ENCODE assay signal across 10 cellular contexts in genomic region chr22:37803195-37803635, GRCh38. TPM values are rescaled to one million over a fixed set of nuclear protein-coding genes. Genes with fewer than 3 reads are reported as not detected.
A peak's percentile ranks its signal among the peaks of the same experiment; 100 is the strongest.
DNase-seq lines count a peak whose midpoint lies in the region; ATAC-seq and TF ChIP-seq lines count a peak whose summit lies in the region.
"Had no signal": no experiment of that assay in that cellular context is flagged by ENCODE, and none has a peak within 500 bp of the region (broad histone marks: within the 10 kb centered on the region; RNA-seq: fewer than 3 reads in every experiment).

No MANE protein-coding gene starts in this region.

- no peak overlapping the region for H3K27ac Mint-ChIP-seq in activated T-helper 17 cell treated with anti-CD3 and anti-CD28 coated beads, Interleukin-2, amount 50 U/mL, for 72 hours
- peak overlapping the region; percentile 86 for H3K27ac Mint-ChIP-seq in type B pancreatic cell

- H3K27ac ChIP-seq in cardiac muscle cell (no peak overlapping the region), heart right ventricle (no peak overlapping the region)

- H3K4me3 Mint-ChIP-seq in activated T-helper 17 cell treated with anti-CD3 and anti-CD28 coated beads, Interleukin-2, amount 50 U/mL, for 72 hours = peak overlapping the region; percentile 78
- peak overlapping the region; percentile 89 for H3K4me3 Mint-ChIP-seq in type B pancreatic cell

- peaks cover 13% of the 10 kb centered on the region for H3K4me1 Mint-ChIP-seq in activated T-helper 17 cell treated with anti-CD3 and anti-CD28 coated beads, Interleukin-2, amount 50 U/mL, for 72 hours
- peaks cover 30% of the 10 kb centered on the region for H3K4me1 Mint-ChIP-seq in type B pancreatic cell (ENCODE audit: unreplicated experiment)

- no peak for ATAC-seq in heart right ventricle
- ATAC-seq in activated T-helper 17 cell treated with anti-CD3 and anti-CD28 coated beads, Interleukin-2, amount 50 U/mL, for 72 hours (replicated peaks) = no peak

- H3K36me3 ChIP-seq in cardiac muscle cell (no peaks in the 10 kb centered on the region), heart right ventricle (no peaks in the 10 kb centered on the region), kidney epithelial cell (ENCODE audit: control insufficient read depth, insufficient read depth, low read length) (no peaks in the 10 kb centered on the region)

- peaks cover 11% of the 10 kb centered on the region for H3K27me3 Mint-ChIP-seq in activated T-helper 17 cell treated with anti-CD3 and anti-CD28 coated beads, Interleukin-2, amount 50 U/mL, for 72 hours
- peaks cover 3% of the 10 kb centered on the region for H3K27me3 Mint-ChIP-seq in type B pancreatic cell

- H3K4me1 ChIP-seq in cardiac muscle cell (ENCODE audit: low read depth) (peaks cover 12% of the 10 kb centered on the region), heart right ventricle (peaks cover 8 to 58% (median 35%) of the 10 kb centered on the region in 9 donors)

- H3K4me3 ChIP-seq in cardiac muscle cell = peak overlapping the region; percentile 63
- H3K4me3 ChIP-seq in heart right ventricle = peak overlapping the region in 5 of 10 donors; percentile 63 to 77 (median 70)
- peak overlapping the region; percentile 52 for H3K4me3 ChIP-seq in kidney epithelial cell (ENCODE audit: low read depth, low read length)

- intact Hi-C loops in heart right ventricle (cut with DNase I) = loop anchor here in 3 of 10 donors (5.0 to 10.0 kb wide), 2 partner anchors 48 to 56 kb away; no protein-coding TSS in a partner anchor

- in situ Hi-C loops in ACHN (cut with HindIII; ENCODE audit: low pct_ligation_motif_present, low pct_unique_long_range_greater_than_20kb, low sequenced_read_pairs) = no loop called here

- no peaks in the 10 kb centered on the region for H3K9me3 Mint-ChIP-seq in activated T-helper 17 cell treated with anti-CD3 and anti-CD28 coated beads, Interleukin-2, amount 50 U/mL, for 72 hours
- H3K9me3 Mint-ChIP-seq in type B pancreatic cell = no peaks in the 10 kb centered on the region

- WGBS in heart right ventricle, 2 donors = 39 to 46% methylated on average over 16 of the region's 16 CpGs

- H3K27me3 ChIP-seq in cardiac muscle cell (no peaks in the 10 kb centered on the region), heart right ventricle (peaks cover 0 to 32% (median 0%) of the 10 kb centered on the region in 7 donors), kidney epithelial cell (ENCODE audit: control insufficient read depth, insufficient read depth, low read length) (peaks cover 5% of the 10 kb centered on the region)

- H3K36me3 Mint-ChIP-seq in activated T-helper 17 cell treated with anti-CD3 and anti-CD28 coated beads, Interleukin-2, amount 50 U/mL, for 72 hours (ENCODE audit: low read depth) = no peaks in the 10 kb centered on the region
- H3K36me3 Mint-ChIP-seq in type B pancreatic cell = no peaks in the 10 kb centered on the region

- TF ChIP-seq CTCF in cardiac muscle cell (IDR thresholded peaks at IDR 0.05; ENCODE audit: low read depth, low read length) (no peak), heart right ventricle (IDR thresholded peaks at IDR 0.05) (no peak), kidney epithelial cell (IDR thresholded peaks at IDR 0.05; ENCODE audit: insufficient read depth, low read length, poor library complexity, severe bottlenecking) (no peak), type B pancreatic cell (conservative IDR thresholded peaks at IDR 0.05) (no peak)

- no peaks in the 10 kb centered on the region for H3K9me3 ChIP-seq in cardiac muscle cell (ENCODE audit: low read depth)
- no peaks in the 10 kb centered on the region for H3K9me3 ChIP-seq in heart right ventricle

- DNase-seq in cardiac muscle cell (ENCODE audit: low read depth in 1 of 2, low spot score in 1 of 2) (no peak), heart right ventricle (no peak), kidney epithelial cell (ENCODE audit: low read depth) (no peak), type B pancreatic cell (ENCODE audit: extremely low spot score, unreplicated experiment) (no peak), islet precursor cell (no peak), NCI-H1105 (lab: John Stamatoyannopoulos, UW) (no peak), ACHN (no peak)
- DNase-seq: activated CD4-positive, alpha-beta T cell treated with anti-CD3 and anti-CD28 coated beads for 1 hour had no signal

RNA-seq across cellular contexts. Expression of gene GCAT, which starts 4.5 kb away (rescaled TPM):
- 74.2 and 95.0 TPM in 2 replicates for total RNA-seq in cardiac muscle cell
- 66.4 and 97.6 TPM in 2 replicates for polyA plus RNA-seq in cardiac muscle cell
- total RNA-seq in heart right ventricle = 10 to 100 TPM; 26.7 to 47.8 (median 41.5) TPM
- 10 to 100 TPM; 29.4 to 63.0 TPM for polyA plus RNA-seq in heart right ventricle
- total RNA-seq in activated T-helper 17 cell treated with anti-CD3 and anti-CD28 coated beads, Interleukin-2, amount 50 U/mL, for 72 hours = 1 to 10 TPM; 4.2 to 5.1 TPM
- total RNA-seq in kidney epithelial cell = 35.7 and 37.4 TPM in 2 replicates
- total RNA-seq in type B pancreatic cell (ENCODE audit: low replicate concordance) = 22.3 and 27.4 TPM in 2 replicates

RNA-seq across cellular contexts. Expression of gene GALR3, which starts 20.0 kb away (rescaled TPM):
- not detected in 2 replicates for total RNA-seq in cardiac muscle cell
- 0.95 and 1.0 TPM in 2 replicates for polyA plus RNA-seq in cardiac muscle cell
- total RNA-seq in heart right ventricle = not detected
- under 1 TPM in 1 of 2 donors, not detected in 1; 0.03 TPM for polyA plus RNA-seq in heart right ventricle
- not detected for total RNA-seq in activated T-helper 17 cell treated with anti-CD3 and anti-CD28 coated beads, Interleukin-2, amount 50 U/mL, for 72 hours
- total RNA-seq in kidney epithelial cell = not detected in 2 replicates
- total RNA-seq in type B pancreatic cell (ENCODE audit: low replicate concordance) = 0.34 TPM in 1 of 2 replicates, not detected in the other
- total RNA-seq: lung microvascular endothelial cell had no signal

RNA-seq across cellular contexts. Expression of gene ANKRD54, which starts 40.9 kb away (rescaled TPM):
- total RNA-seq in cardiac muscle cell (49.9 and 59.1 TPM in 2 replicates), heart right ventricle (10 to 100 TPM; 11.2 to 21.5 (median 14.4) TPM), kidney epithelial cell (28.6 and 45.0 TPM in 2 replicates), type B pancreatic cell (ENCODE audit: low replicate concordance) (24.2 and 29.4 TPM in 2 replicates)
- polyA plus RNA-seq in cardiac muscle cell (43.8 and 44.2 TPM in 2 replicates), heart right ventricle (10 to 100 TPM; 17.4 to 19.4 TPM)
- 10 to 100 TPM; 13.0 to 25.2 TPM for total RNA-seq in activated T-helper 17 cell treated with anti-CD3 and anti-CD28 coated beads, Interleukin-2, amount 50 U/mL, for 72 hours

RNA-seq across cellular contexts. Expression of gene EIF3L, which starts 46.0 kb away (rescaled TPM):
- total RNA-seq in cardiac muscle cell = 407 and 422 TPM in 2 replicates
- polyA plus RNA-seq in cardiac muscle cell = 213 and 387 TPM in 2 replicates
- total RNA-seq in heart right ventricle = 100 to 1,000 TPM; 304 to 489 (median 445) TPM
- 100 to 1,000 TPM; 135 to 250 TPM for polyA plus RNA-seq in heart right ventricle
- total RNA-seq in activated T-helper 17 cell treated with anti-CD3 and anti-CD28 coated beads, Interleukin-2, amount 50 U/mL, for 72 hours = 100 to 1,000 TPM; 553 to 834 TPM
- total RNA-seq in kidney epithelial cell = 439 and 469 TPM in 2 replicates
- 578 and 740 TPM in 2 replicates for total RNA-seq in type B pancreatic cell (ENCODE audit: low replicate concordance)
